In the genomic region with DNA sequence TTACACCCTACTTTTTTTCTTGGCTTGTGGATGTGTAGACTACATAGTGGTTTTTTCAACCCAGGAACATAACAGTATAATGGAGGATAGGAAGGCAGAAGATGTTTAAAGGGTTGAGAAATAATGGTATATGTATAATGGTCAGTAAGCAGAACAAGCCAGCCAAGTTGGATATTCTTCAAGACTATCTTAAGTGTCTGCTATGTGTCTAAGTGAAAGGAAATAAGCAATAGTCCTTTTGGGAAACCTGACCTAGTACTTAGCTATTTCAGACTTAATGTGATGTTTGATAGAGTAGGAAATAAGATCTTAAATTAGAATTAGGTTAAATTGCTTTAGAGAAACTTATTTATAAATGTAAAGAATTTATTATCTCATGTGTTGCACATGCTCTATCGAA, we compare ENCODE assay signal across 10 cellular contexts.
A peak's percentile ranks its signal among the peaks of the same experiment; 100 is the strongest.
DNase-seq lines count a peak whose midpoint lies in the region; ATAC-seq and TF ChIP-seq lines count a peak whose summit lies in the region.
"Had no signal": no experiment of that assay in that cellular context is flagged by ENCODE, and none has a peak within 500 bp of the region (broad histone marks: within the 10 kb centered on the region; RNA-seq: fewer than 3 reads in every experiment).

No MANE protein-coding gene starts in this region.

- H3K4me2 ChIP-seq in GM23248 (ENCODE audit: unreplicated experiment) = peak overlapping the region; percentile 91

- H3K27me3 Mint-ChIP-seq in endothelial cell (ENCODE audit: unreplicated experiment) = peaks cover 12% of the 10 kb centered on the region

- H3K36me3 ChIP-seq in GM23248 (ENCODE audit: low read depth) = 0 out of 2 replicates have a peak, but pooled peaks cover 18% of the 10 kb centered on the region
- no peaks in the 10 kb centered on the region for H3K36me3 ChIP-seq in gastrocnemius medialis

- peaks cover 39% of the 10 kb centered on the region for H3K4me1 Mint-ChIP-seq in endothelial cell (ENCODE audit: unreplicated experiment)

- intact Hi-C loops in gastrocnemius medialis (cut with DNase I; ENCODE audit: low total_unique reads) = loop anchor here (5.0 to 10.0 kb wide), 3 partner anchors 205 to 1075 kb away; partner anchors contain the start of genes CARD19, FAM120A and FAM120AOS

- peaks cover 10% of the 10 kb centered on the region for H3K36me3 Mint-ChIP-seq in endothelial cell (ENCODE audit: low read depth, unreplicated experiment)

- no peak overlapping the region for H3K4me3 Mint-ChIP-seq in endothelial cell (ENCODE audit: unreplicated experiment)

- no peaks in the 10 kb centered on the region for H3K27me3 ChIP-seq in GM23248 (replicated peaks; ENCODE audit: insufficient read depth)
- H3K27me3 ChIP-seq in gastrocnemius medialis = no peaks in the 10 kb centered on the region

- no peak for TF ChIP-seq CTCF in endothelial cell (IDR thresholded peaks at IDR 0.05; ENCODE audit: unreplicated experiment)
- no peak for TF ChIP-seq CTCF in gastrocnemius medialis (IDR thresholded peaks at IDR 0.05 in 4 of 5, conservative IDR thresholded peaks at IDR 0.05 in 1 of 5)

- peaks cover 58% of the 10 kb centered on the region for H3K4me1 ChIP-seq in GM23248 (ENCODE audit: insufficient read depth)
- H3K4me1 ChIP-seq in gastrocnemius medialis = peaks cover 73 to 80% of the 10 kb centered on the region in 2 donors

- H4K20me1 ChIP-seq in GM23248 (ENCODE audit: insufficient read depth) = peaks cover 62% of the 10 kb centered on the region

- peak overlapping the region; percentile 8 for H3K27ac Mint-ChIP-seq in endothelial cell (ENCODE audit: unreplicated experiment)

- H3F3A ChIP-seq in GM23248 (ENCODE audit: insufficient read depth) = peaks cover 40% of the 10 kb centered on the region

- H2AFZ ChIP-seq in GM23248 = no peak overlapping the region

- DNase-seq in GM23248 (no peak), OCI-M1 (lab: John Stamatoyannopoulos, UW) (peak; percentile 22), endothelial cell (ENCODE audit: low spot score) (no peak), gastrocnemius medialis (no peak), mesenteric fat pad (ENCODE audit: low spot score) (no peak)
- DNase-seq: NCI-H1105, SHP77 treated with DMSO at 0.1 percent for 48 hours had no signal

- no peaks in the 10 kb centered on the region for H3K9me2 ChIP-seq in GM23248 (ENCODE audit: insufficient read depth)

- no peaks in the 10 kb centered on the region for H3K9me3 Mint-ChIP-seq in endothelial cell (ENCODE audit: unreplicated experiment)
- H3K9me3 Mint-ChIP-seq: mesothelial cell of epicardium had no signal

- H3K4me3 ChIP-seq in GM23248 (peak overlapping the region; percentile 90), gastrocnemius medialis (peak overlapping the region; percentile 6 to 72 (median 57))

- in situ Hi-C loops in GM23248 (cut with MboI) (no loop called here), gastrocnemius medialis (cut with MboI; ENCODE audit: low sequenced_read_pairs in 4 of 4) (no loop called here)

- H3K9me3 ChIP-seq in GM23248 (ENCODE audit: low read depth) (no peaks in the 10 kb centered on the region), gastrocnemius medialis (no peaks in the 10 kb centered on the region)

- peaks cover 81% of the 10 kb centered on the region for H3K79me2 ChIP-seq in GM23248 (ENCODE audit: insufficient read depth)

- no peak for TF ChIP-seq POLR2A in gastrocnemius medialis (IDR thresholded peaks at IDR 0.05)

- peak overlapping the region; percentile 98; the same call in 1 of the 2 replicates for H3K27ac ChIP-seq in GM23248
- peak overlapping the region; percentile 95 to 100 (median 99) for H3K27ac ChIP-seq in gastrocnemius medialis

- ATAC-seq in gastrocnemius medialis (no peak), GM18498 (IDR thresholded peaks at IDR 0.05; ENCODE audit: unreplicated experiment) (no peak), GM19467 (IDR thresholded peaks at IDR 0.05; ENCODE audit: unreplicated experiment) (no peak)

- 3 to 16% methylated on average over 1 of the region's 1 CpG for WGBS in GM23248 (ENCODE audit: low coverage in 1 of 2, low lambda C conversion rate in 2 of 2, missing lambda C conversion rate in 2 of 2), 2 experiments

- H3K9ac ChIP-seq in GM23248 = peak overlapping the region; percentile 28
